In genomic region chr16:66369055-66369592, GRCh38 we compare ENCODE assay signal across 16 cellular contexts. TPM values are rescaled to one million over a fixed set of nuclear protein-coding genes. Genes with fewer than 3 reads are reported as not detected.
DNase-seq lines count a peak whose midpoint lies in the region; ATAC-seq and TF ChIP-seq lines count a peak whose summit lies in the region.
"Had no signal": no experiment of that assay in that cellular context is flagged by ENCODE, and none has a peak within 500 bp of the region (broad histone marks: within the 10 kb centered on the region; RNA-seq: fewer than 3 reads in every experiment).

No MANE protein-coding gene starts in this region.

- H3K27me3 ChIP-seq in heart left ventricle, result peaks cover 0 to 6% (median 0%) of the 10 kb centered on the region in 9 donors
- H3K27me3 ChIP-seq in liver (ENCODE audit: control insufficient read depth in 4 of 4, insufficient read depth in 4 of 4, low read length in 3 of 4), result no peaks in the 10 kb centered on the region
- H3K27me3 ChIP-seq: ovary had no signal

- TF ChIP-seq CTCF in heart left ventricle (IDR thresholded peaks at IDR 0.05) (no peak), liver (IDR thresholded peaks at IDR 0.05; ENCODE audit: low read depth, low read length, missing input control) (no peak)

- ATAC-seq in heart left ventricle, result peak in 2 of 4 donors; percentile 37 to 52
- ATAC-seq in Right ventricle myocardium inferior, result no peak
- ATAC-seq in HG03039 (IDR thresholded peaks at IDR 0.05; ENCODE audit: unreplicated experiment), result no peak

- no peaks in the 10 kb centered on the region for H3K36me3 ChIP-seq in heart left ventricle
- no peaks in the 10 kb centered on the region for H3K36me3 ChIP-seq in liver (ENCODE audit: control insufficient read depth in 4 of 4, insufficient read depth in 3 of 4, low read depth in 1 of 4, low read length in 3 of 4)
- H3K36me3 ChIP-seq: ovary had no signal

- H3K9ac ChIP-seq in liver (ENCODE audit: low read depth in 1 of 2, low read length in 2 of 2), result no peak overlapping the region

- peak in 1 of 2 donors; percentile 40 for TF ChIP-seq POLR2A in heart left ventricle (IDR thresholded peaks at IDR 0.05)

- H3K4me3 ChIP-seq in heart left ventricle (peak overlapping the region; percentile 42 to 79 (median 64)), liver (ENCODE audit: low read depth in 1 of 3, low read length in 3 of 3) (no peak overlapping the region)
- H3K4me3 ChIP-seq: ovary had no signal

- peak overlapping the region in 11 of 12 donors; percentile 75 to 95 (median 87) for H3K27ac ChIP-seq in heart left ventricle
- peak overlapping the region; percentile 52 to 83 for H3K27ac ChIP-seq in liver (ENCODE audit: low read depth in 1 of 2, low read length in 2 of 2)
- H3K27ac ChIP-seq: ovary had no signal

- 59 to 66% (median 62%) methylated on average over 5 of the region's 5 CpGs for WGBS in heart left ventricle, 4 donors
- WGBS in liver, result 79% methylated on average over 5 of the region's 5 CpGs

- H3K4me1 ChIP-seq in heart left ventricle, result peaks cover 0 to 63% (median 20%) of the 10 kb centered on the region in 12 donors
- H3K4me1 ChIP-seq in liver (ENCODE audit: control insufficient read depth in 4 of 4, insufficient read depth in 4 of 4, low read length in 3 of 4), result peaks cover 0 to 8% (median 2%) of the 10 kb centered on the region in 4 donors

- no peak for TF ChIP-seq RAD21 in liver (IDR thresholded peaks at IDR 0.05)

- H3K9me3 ChIP-seq in heart left ventricle (no peaks in the 10 kb centered on the region), liver (ENCODE audit: control insufficient read depth in 4 of 4, low read length in 3 of 4) (no peaks in the 10 kb centered on the region)
- H3K9me3 ChIP-seq: ovary had no signal

- intact Hi-C loops in heart left ventricle (cut with DNase I) (no loop called here), Right ventricle myocardium inferior (cut with DNase I) (no loop called here)

- DNase-seq in heart left ventricle (peak in 4 of 5 donors; percentile 55 to 73 (median 60)), Right ventricle myocardium inferior (ENCODE audit: missing footprints) (no peak), UCSD-AML1 (lab: John Stamatoyannopoulos, UW; ENCODE audit: unreplicated experiment) (peak; percentile 79), NCI-H774 (lab: John Stamatoyannopoulos, UW) (no peak)
- no peak for DNase-seq in effector CD8-positive, alpha-beta T cell (lab: John Stamatoyannopoulos, UW)
- no peak for DNase-seq in activated CD4-positive, alpha-beta T cell treated with anti-CD3 and anti-CD28 coated beads for 1 hour
- DNase-seq: activated T-cell treated with anti-CD3 and anti-CD28 coated beads, Interleukin-2, amount 50 U/mL, for 1 hour; Karpas-422; NCI-H748 treated with DMSO at 0.1 percent for 48 hours; ovary had no signal

TF ChIP-seq in liver, 16 proteins besides CTCF, POLR2A, EP300 and RAD21:
- TF ChIP-seq NR2F2 (IDR thresholded peaks at IDR 0.05) (peak; percentile 44), EGR1 (IDR thresholded peaks at IDR 0.05; ENCODE audit: low read depth in 2 of 2) (no peak)

RNA-seq across cellular contexts. Expression of gene CDH5, which starts 2.6 kb away (rescaled TPM):
- total RNA-seq in heart left ventricle, result 100 to 1,000 TPM in 2 of 9 donors, 10 to 100 TPM in 7; 39.6 to 135 (median 63.3) TPM
- polyA plus RNA-seq in heart left ventricle, result 10 to 100 TPM; 24.9 to 62.3 TPM
- 58.4 TPM for total RNA-seq in Right ventricle myocardium inferior
- total RNA-seq in liver, result 10 to 100 TPM; 15.6 to 21.9 TPM
- 10 to 100 TPM in 1 of 2 donors, 1 to 10 TPM in 1; 5.5 to 19.3 TPM for polyA plus RNA-seq in liver
- total RNA-seq: bronchial epithelial cell, fibroblast of villous mesenchyme had no signal
- polyA plus RNA-seq: AG04450 had no signal

RNA-seq across cellular contexts. Expression of gene BEAN1, which starts 58.0 kb away (rescaled TPM):
- total RNA-seq in heart left ventricle, result 1 to 10 TPM in 5 of 9 donors, under 1 TPM in 4; 0.58 to 7.9 (median 1.5) TPM
- polyA plus RNA-seq in heart left ventricle, result 1 to 10 TPM in 1 of 2 donors, under 1 TPM in 1; 0.30 to 8.8 TPM
- 2.4 TPM for total RNA-seq in Right ventricle myocardium inferior
- total RNA-seq in liver, result under 1 TPM in 1 of 2 donors, not detected in 1; 0.25 TPM
- under 1 TPM; 0.22 to 0.99 TPM for polyA plus RNA-seq in liver
- total RNA-seq: bronchial epithelial cell, Daoy had no signal
- polyA plus RNA-seq: AG04450 had no signal

Comparison
In these comparisons a context has a peak if more than half of its experiments do, and no peak if none do; other contexts are left out.
1. DNase-seq: peak in heart left ventricle (4 of 5) and UCSD-AML1 (single experiment); none in Right ventricle myocardium inferior (single experiment), effector CD8-positive, alpha-beta T cell (single experiment), NCI-H774 (single experiment) and activated CD4-positive, alpha-beta T cell treated with anti-CD3 and anti-CD28 coated beads for 1 hour (single experiment).
2. H3K4me3 ChIP-seq: peak in heart left ventricle (12 of 12); none in liver (0 of 3).